Comparison of ENCODE assay signal across 16 cellular contexts in the genomic region with DNA sequence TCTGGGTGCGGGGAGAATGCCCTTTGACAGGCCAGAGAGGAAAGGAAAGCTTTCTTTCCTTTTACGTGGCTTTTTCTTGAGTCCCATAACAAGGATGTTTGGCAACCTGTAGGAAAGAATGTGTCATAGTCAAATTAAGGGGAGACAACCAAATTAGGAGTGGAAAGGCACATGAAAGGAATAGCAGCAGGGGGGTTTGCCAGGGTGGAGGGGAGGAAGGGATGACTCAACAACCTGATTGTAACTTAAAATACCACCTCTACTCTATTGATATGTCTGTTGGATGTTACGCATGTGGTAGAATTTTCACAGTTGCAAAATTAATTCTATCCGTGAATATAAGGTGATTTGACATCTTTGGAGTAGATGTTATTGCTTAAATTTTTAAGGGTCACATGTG. TPM values are rescaled to one million over a fixed set of nuclear protein-coding genes. Genes with fewer than 3 reads are reported as not detected.
DNase-seq lines count a peak whose midpoint lies in the region; ATAC-seq and TF ChIP-seq lines count a peak whose summit lies in the region.
"Had no signal": no experiment of that assay in that cellular context is flagged by ENCODE, and none has a peak within 500 bp of the region (broad histone marks: within the 10 kb centered on the region; RNA-seq: fewer than 3 reads in every experiment).

No MANE protein-coding gene starts in this region.

- H3K36me3 Mint-ChIP-seq in activated T-cell treated with anti-CD3 and anti-CD28 coated beads, Interleukin-2, amount 50 U/mL, for 72 hours (ENCODE audit: insufficient read depth in 2 of 2), result no peaks in the 10 kb centered on the region
- H3K36me3 Mint-ChIP-seq in effector memory CD8-positive, alpha-beta T cell (ENCODE audit: insufficient read depth), result no peaks in the 10 kb centered on the region
- no peaks in the 10 kb centered on the region for H3K36me3 Mint-ChIP-seq in glutamatergic neuron (ENCODE audit: unreplicated experiment)
- H3K36me3 Mint-ChIP-seq: naive B cell had no signal

- H3K27me3 Mint-ChIP-seq in activated T-cell treated with anti-CD3 and anti-CD28 coated beads, Interleukin-2, amount 50 U/mL, for 72 hours (ENCODE audit: low read depth), result peaks cover 22% of the 10 kb centered on the region
- H3K27me3 Mint-ChIP-seq in effector memory CD8-positive, alpha-beta T cell, result peaks cover 26 to 31% of the 10 kb centered on the region in 2 donors
- H3K27me3 Mint-ChIP-seq in glutamatergic neuron (ENCODE audit: unreplicated experiment), result no peaks in the 10 kb centered on the region

- TF ChIP-seq CTCF in HEK293 (tag by site-specific recombination; IDR thresholded peaks at IDR 0.05) (no peak), glutamatergic neuron (IDR thresholded peaks at IDR 0.05; ENCODE audit: partially characterized antibody, unreplicated experiment) (no peak)

- peak; percentile 44 for DNase-seq in Daoy (ENCODE audit: low read depth)
- peak in 1 of 2 donors; percentile 16 for DNase-seq in activated T-cell treated with anti-CD3 and anti-CD28 coated beads, Interleukin-2, amount 50 U/mL, for 72 hours
- DNase-seq in islet precursor cell, result peak; percentile 79
- DNase-seq in effector memory CD8-positive, alpha-beta T cell, result no peak
- DNase-seq in glutamatergic neuron, result no peak
- no peak for DNase-seq in AG08395 (ENCODE audit: low spot score)
- no peak for DNase-seq in DMS 273 (lab: John Stamatoyannopoulos, UW; ENCODE audit: unreplicated experiment)
- DNase-seq: GM23248, naive B cell, NCI-H524 treated with DMSO at 0.1 percent for 48 hours, right cardiac atrium had no signal

- H3K9me3 Mint-ChIP-seq in activated T-cell treated with anti-CD3 and anti-CD28 coated beads, Interleukin-2, amount 50 U/mL, for 72 hours, result peaks cover 0 to 2% of the 10 kb centered on the region in 2 donors
- no peaks in the 10 kb centered on the region for H3K9me3 Mint-ChIP-seq in effector memory CD8-positive, alpha-beta T cell
- no peaks in the 10 kb centered on the region for H3K9me3 Mint-ChIP-seq in glutamatergic neuron (ENCODE audit: unreplicated experiment)
- H3K9me3 Mint-ChIP-seq: naive B cell had no signal

- no peak overlapping the region for H3K4me3 ChIP-seq in HEK293 (ENCODE audit: low read depth, low read length)
- H3K4me3 ChIP-seq: ascending aorta, GM23248, thoracic aorta had no signal

- no peaks in the 10 kb centered on the region for H3K9me3 ChIP-seq in HEK293 (ENCODE audit: control insufficient read depth, insufficient read depth, low read depth, low read length)
- H3K9me3 ChIP-seq: ascending aorta, thoracic aorta had no signal

- H3K4me3 Mint-ChIP-seq in activated T-cell treated with anti-CD3 and anti-CD28 coated beads, Interleukin-2, amount 50 U/mL, for 72 hours, result no peak overlapping the region
- no peak overlapping the region for H3K4me3 Mint-ChIP-seq in effector memory CD8-positive, alpha-beta T cell
- no peak overlapping the region for H3K4me3 Mint-ChIP-seq in glutamatergic neuron (ENCODE audit: unreplicated experiment)
- H3K4me3 Mint-ChIP-seq: naive B cell had no signal

- H3K4me1 ChIP-seq in HEK293 (ENCODE audit: control insufficient read depth, insufficient read depth, low read length), result 0 out of 2 replicates have a peak, but pooled peaks cover 3% of the 10 kb centered on the region
- H3K4me1 ChIP-seq: ascending aorta had no signal

- CTCF ChIA-PET in HEK293 (lab: Yijun Ruan, JAX), result interaction anchor here (0.6 to 0.7 kb wide), 2 partner anchors 195 to 735 kb away, joined by 3 to 4 read pairs; no protein-coding TSS in a partner anchor

- POLR2A ChIA-PET in HEK293 (lab: Yijun Ruan, JAX), result no interaction called here

- no peak overlapping the region for H3K27ac Mint-ChIP-seq in activated T-cell treated with anti-CD3 and anti-CD28 coated beads, Interleukin-2, amount 50 U/mL, for 72 hours
- no peak overlapping the region for H3K27ac Mint-ChIP-seq in effector memory CD8-positive, alpha-beta T cell
- H3K27ac Mint-ChIP-seq in glutamatergic neuron (ENCODE audit: unreplicated experiment), result no peak overlapping the region
- H3K27ac Mint-ChIP-seq: naive B cell had no signal

- H3K4me1 Mint-ChIP-seq in activated T-cell treated with anti-CD3 and anti-CD28 coated beads, Interleukin-2, amount 50 U/mL, for 72 hours (ENCODE audit: low read depth), result peaks cover 18% of the 10 kb centered on the region
- H3K4me1 Mint-ChIP-seq in effector memory CD8-positive, alpha-beta T cell (ENCODE audit: low read depth in 2 of 2), result peaks cover 0 to 3% of the 10 kb centered on the region in 2 donors
- H3K4me1 Mint-ChIP-seq in glutamatergic neuron (ENCODE audit: low read depth, unreplicated experiment), result no peaks in the 10 kb centered on the region

- ATAC-seq in activated T-cell treated with anti-CD3 and anti-CD28 coated beads, Interleukin-2, amount 50 U/mL, for 72 hours (replicated peaks in 1 of 2), result peak; percentile 41 to 64
- ATAC-seq in effector memory CD8-positive, alpha-beta T cell (replicated peaks), result no peak
- ATAC-seq: right cardiac atrium had no signal

- H3K27ac ChIP-seq in HEK293 (ENCODE audit: extremely low read depth, low read depth, low read length), result no peak overlapping the region
- H3K27ac ChIP-seq: ascending aorta, C4-2B, GM23248, thoracic aorta had no signal

- H3K36me3 ChIP-seq in HEK293 (ENCODE audit: control insufficient read depth in 2 of 2, insufficient read depth in 1 of 2, low read length in 2 of 2), result no peaks in the 10 kb centered on the region
- H3K36me3 ChIP-seq: ascending aorta, thoracic aorta had no signal

TF ChIP-seq in HEK293, 187 proteins besides CTCF, POLR2A, EP300 and RAD21:
- TF ChIP-seq GLIS2 (tag by site-specific recombination; IDR thresholded peaks at IDR 0.05), result no peak
- TF ChIP-seq, protein P1, sequence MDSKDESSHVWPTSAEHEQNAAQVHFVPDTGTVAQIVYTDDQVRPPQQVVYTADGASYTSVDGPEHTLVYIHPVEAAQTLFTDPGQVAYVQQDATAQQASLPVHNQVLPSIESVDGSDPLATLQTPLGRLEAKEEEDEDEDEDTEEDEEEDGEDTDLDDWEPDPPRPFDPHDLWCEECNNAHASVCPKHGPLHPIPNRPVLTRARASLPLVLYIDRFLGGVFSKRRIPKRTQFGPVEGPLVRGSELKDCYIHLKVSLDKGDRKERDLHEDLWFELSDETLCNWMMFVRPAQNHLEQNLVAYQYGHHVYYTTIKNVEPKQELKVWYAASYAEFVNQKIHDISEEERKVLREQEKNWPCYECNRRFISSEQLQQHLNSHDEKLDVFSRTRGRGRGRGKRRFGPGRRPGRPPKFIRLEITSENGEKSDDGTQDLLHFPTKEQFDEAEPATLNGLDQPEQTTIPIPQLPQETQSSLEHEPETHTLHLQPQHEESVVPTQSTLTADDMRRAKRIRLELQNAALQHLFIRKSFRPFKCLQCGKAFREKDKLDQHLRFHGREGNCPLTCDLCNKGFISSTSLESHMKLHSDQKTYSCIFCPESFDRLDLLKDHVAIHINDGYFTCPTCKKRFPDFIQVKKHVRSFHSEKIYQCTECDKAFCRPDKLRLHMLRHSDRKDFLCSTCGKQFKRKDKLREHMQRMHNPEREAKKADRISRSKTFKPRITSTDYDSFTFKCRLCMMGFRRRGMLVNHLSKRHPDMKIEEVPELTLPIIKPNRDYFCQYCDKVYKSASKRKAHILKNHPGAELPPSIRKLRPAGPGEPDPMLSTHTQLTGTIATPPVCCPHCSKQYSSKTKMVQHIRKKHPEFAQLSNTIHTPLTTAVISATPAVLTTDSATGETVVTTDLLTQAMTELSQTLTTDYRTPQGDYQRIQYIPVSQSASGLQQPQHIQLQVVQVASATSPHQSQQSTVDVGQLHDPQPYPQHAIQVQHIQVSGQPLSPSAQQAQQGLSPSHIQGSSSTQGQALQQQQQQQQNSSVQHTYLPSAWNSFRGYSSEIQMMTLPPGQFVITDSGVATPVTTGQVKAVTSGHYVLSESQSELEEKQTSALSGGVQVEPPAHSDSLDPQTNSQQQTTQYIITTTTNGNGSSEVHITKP (tag by site-specific recombination; IDR thresholded peaks at IDR 0.05), result peak; percentile 41; the same call in 1 of the 2 replicates
- TF ChIP-seq, protein P2, sequence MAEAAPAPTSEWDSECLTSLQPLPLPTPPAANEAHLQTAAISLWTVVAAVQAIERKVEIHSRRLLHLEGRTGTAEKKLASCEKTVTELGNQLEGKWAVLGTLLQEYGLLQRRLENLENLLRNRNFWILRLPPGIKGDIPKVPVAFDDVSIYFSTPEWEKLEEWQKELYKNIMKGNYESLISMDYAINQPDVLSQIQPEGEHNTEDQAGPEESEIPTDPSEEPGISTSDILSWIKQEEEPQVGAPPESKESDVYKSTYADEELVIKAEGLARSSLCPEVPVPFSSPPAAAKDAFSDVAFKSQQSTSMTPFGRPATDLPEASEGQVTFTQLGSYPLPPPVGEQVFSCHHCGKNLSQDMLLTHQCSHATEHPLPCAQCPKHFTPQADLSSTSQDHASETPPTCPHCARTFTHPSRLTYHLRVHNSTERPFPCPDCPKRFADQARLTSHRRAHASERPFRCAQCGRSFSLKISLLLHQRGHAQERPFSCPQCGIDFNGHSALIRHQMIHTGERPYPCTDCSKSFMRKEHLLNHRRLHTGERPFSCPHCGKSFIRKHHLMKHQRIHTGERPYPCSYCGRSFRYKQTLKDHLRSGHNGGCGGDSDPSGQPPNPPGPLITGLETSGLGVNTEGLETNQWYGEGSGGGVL (tag by site-specific recombination; IDR thresholded peaks at IDR 0.05), result peak; percentile 37; the same call in 1 of the 2 replicates
- peak; percentile 75 for TF ChIP-seq WT1 (tag by site-specific recombination; IDR thresholded peaks at IDR 0.05)
- 0 out of 2 replicates have a peak, but pooled peaks have one; percentile 19 for TF ChIP-seq SCRT2 (tag by site-specific recombination; IDR thresholded peaks at IDR 0.05)

RNA-seq across cellular contexts. Expression of a gene that starts 28.5 kb away (rescaled TPM):
- not detected in 2 replicates for total RNA-seq in Daoy (2014; rRNA removed; shearing (Covaris generic))
- not detected for total RNA-seq in activated T-cell treated with anti-CD3 and anti-CD28 coated beads, Interleukin-2, amount 50 U/mL, for 72 hours
- not detected for total RNA-seq in glutamatergic neuron (ENCODE audit: unreplicated experiment)
- total RNA-seq: ascending aorta, dermis microvascular lymphatic vessel endothelial cell, GM23248 had no signal

Comparison
In these comparisons a context has a peak if more than half of its experiments do, and no peak if none do; other contexts are left out.
1. DNase-seq: peak in Daoy (single experiment) and islet precursor cell (single experiment); none in effector memory CD8-positive, alpha-beta T cell (0 of 3), glutamatergic neuron (single experiment), AG08395 (single experiment) and DMS 273 (single experiment).